9 cellular contexts compared by ENCODE assay signal in the genomic region with DNA sequence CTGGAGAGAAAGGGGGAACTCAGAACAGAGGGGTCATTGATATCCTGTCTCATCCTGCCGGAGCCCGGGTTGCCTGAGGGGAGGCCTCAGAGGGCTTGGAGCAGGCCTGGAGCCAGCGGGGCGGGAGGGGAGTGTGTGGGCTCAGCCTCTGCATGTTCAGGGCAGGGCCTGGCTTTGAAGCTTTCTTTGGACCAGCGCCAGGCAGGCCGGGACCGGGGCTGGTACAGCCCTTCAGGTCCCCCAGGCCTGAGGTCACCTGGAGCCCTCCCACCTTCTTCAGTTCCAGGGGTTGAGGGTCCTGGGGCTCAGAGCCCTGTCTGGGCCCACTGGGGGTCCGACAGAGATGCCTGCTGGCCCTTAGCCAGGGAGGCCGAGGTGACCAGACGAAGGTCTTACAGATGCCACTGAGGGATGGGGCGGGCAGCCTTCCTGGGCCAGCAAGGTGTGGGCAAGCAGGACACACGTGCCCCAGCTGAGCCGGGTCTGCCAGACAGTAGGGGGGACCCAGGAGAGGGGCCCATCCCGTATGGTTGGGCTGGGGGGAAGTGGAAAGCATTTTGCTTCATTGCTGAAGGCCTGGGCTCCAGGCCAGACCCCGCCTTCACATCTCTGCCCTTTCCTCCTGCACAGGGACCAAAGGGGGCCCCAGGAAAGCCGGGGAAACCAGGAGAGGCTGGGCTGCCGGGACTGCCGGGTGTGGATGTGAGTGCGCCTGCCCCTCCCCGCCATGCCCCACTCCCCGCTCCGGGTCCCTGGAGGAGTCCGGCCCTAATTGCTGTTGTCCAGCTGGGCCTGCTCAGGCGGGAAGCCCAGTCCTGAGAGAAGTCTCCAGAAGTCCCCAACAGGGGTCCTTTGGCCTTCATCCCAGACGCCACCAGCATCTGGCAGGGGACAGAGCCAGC. TPM values are rescaled to one million over a fixed set of nuclear protein-coding genes. Genes with fewer than 3 reads are reported as not detected.
DNase-seq lines count a peak whose midpoint lies in the region; ATAC-seq and TF ChIP-seq lines count a peak whose summit lies in the region.
"Had no signal": no experiment of that assay in that cellular context is flagged by ENCODE, and none has a peak within 500 bp of the region (broad histone marks: within the 10 kb centered on the region; RNA-seq: fewer than 3 reads in every experiment).

No MANE protein-coding gene starts in this region.

- no TSS peak for BruUV-seq in HCT116 (replicated peaks; lab: Mats Ljungman, UMichigan)

- no peaks in the 10 kb centered on the region for H3K9me2 ChIP-seq in HCT116 (ENCODE audit: insufficient read depth)

- H3K4me1 Mint-ChIP-seq in glutamatergic neuron (ENCODE audit: low read depth, unreplicated experiment) = peaks cover 10% of the 10 kb centered on the region
- H3K4me1 Mint-ChIP-seq in CD8-positive, alpha-beta memory T cell = peaks cover 9 to 22% (median 10%) of the 10 kb centered on the region in 3 donors

- peak; percentile 36 for ATAC-seq in HCT116
- peak; percentile 82 for ATAC-seq in sciatic nerve

- CTCF ChIA-PET in HCT116 (lab: Charles Lee) = no interaction called here
- CTCF ChIA-PET in CD8-positive, alpha-beta memory T cell (lab: Charles Lee) = interaction anchor here (1.1 kb wide), 1 partner anchor 10 kb away, joined by 3 read pairs; no protein-coding TSS in a partner anchor

- H4K20me1 ChIP-seq in HCT116 (ENCODE audit: insufficient read depth) = no peaks in the 10 kb centered on the region

- H3K9me3 ChIP-seq in HCT116 (ENCODE audit: control insufficient read depth in 1 of 2, insufficient read depth in 1 of 2, low read depth in 1 of 2, low read length in 2 of 2) = no peaks in the 10 kb centered on the region
- no peaks in the 10 kb centered on the region for H3K9me3 ChIP-seq in CD8-positive, alpha-beta memory T cell (ENCODE audit: low read length)

- H3K27me3 Mint-ChIP-seq in glutamatergic neuron (ENCODE audit: unreplicated experiment) = peaks cover 11% of the 10 kb centered on the region
- H3K27me3 Mint-ChIP-seq in CD8-positive, alpha-beta memory T cell = peaks cover 16 to 30% of the 10 kb centered on the region in 2 donors

- peaks cover 62 to 81% of the 10 kb centered on the region in 2 experiments for H3K4me1 ChIP-seq in HCT116 (ENCODE audit: control insufficient read depth in 1 of 2, insufficient read depth in 2 of 2, low read length in 2 of 2)
- peaks cover 10% of the 10 kb centered on the region for H3K4me1 ChIP-seq in CD8-positive, alpha-beta memory T cell (ENCODE audit: insufficient read depth, low read length)

- H3K9me3 Mint-ChIP-seq in glutamatergic neuron (ENCODE audit: unreplicated experiment) = peaks cover 3% of the 10 kb centered on the region
- peaks cover 0 to 2% (median 0%) of the 10 kb centered on the region in 5 donors for H3K9me3 Mint-ChIP-seq in CD8-positive, alpha-beta memory T cell
- H3K9me3 Mint-ChIP-seq: IgD-negative memory B cell had no signal

- TF ChIP-seq CTCF in HCT116 (IDR thresholded peaks at IDR 0.05 in 2 of 3, conservative IDR thresholded peaks at IDR 0.05 in 1 of 3; ENCODE audit: borderline replicate concordance in 1 of 3, insufficient read depth in 1 of 3, low read depth in 2 of 3, low read length in 2 of 3) = no peak
- no peak for TF ChIP-seq CTCF in glutamatergic neuron (IDR thresholded peaks at IDR 0.05; ENCODE audit: partially characterized antibody, unreplicated experiment)

- peak overlapping the region; percentile 72 for H3K4me2 ChIP-seq in HCT116 (ENCODE audit: low read length)

- POLR2A ChIA-PET in HCT116 (lab: Charles Lee) = no interaction called here
- POLR2A ChIA-PET in CD8-positive, alpha-beta memory T cell (lab: Charles Lee) = no interaction called here

- H3K36me3 ChIP-seq in HCT116 (ENCODE audit: control insufficient read depth in 1 of 2, insufficient read depth in 2 of 2, low read length in 2 of 2) = no peaks in the 10 kb centered on the region
- H3K36me3 ChIP-seq in CD8-positive, alpha-beta memory T cell (ENCODE audit: insufficient read depth, low read length) = no peaks in the 10 kb centered on the region

- intact Hi-C loops in HCT116 (cut with micrococcal nuclease) (no loop called here), sciatic nerve (cut with DNase I) (no loop called here)

- RAD21 ChIA-PET in HCT116 (lab: Charles Lee; ENCODE audit: low non-redundant PET in 1 of 2, low total read pairs in 2 of 2, uncharacterized antibody in 2 of 2, unreplicated experiment in 2 of 2) = interaction anchor here in 1 of 2 experiments (0.6 kb wide), 1 partner anchor 103 kb away, joined by 3 read pairs; no protein-coding TSS in a partner anchor

- H3K4me3 Mint-ChIP-seq in glutamatergic neuron (ENCODE audit: unreplicated experiment) = no peak overlapping the region
- peak overlapping the region in 1 of 7 donors; percentile 15 for H3K4me3 Mint-ChIP-seq in CD8-positive, alpha-beta memory T cell

- H2AFZ ChIP-seq in HCT116 (ENCODE audit: low read depth, low read length, poor library complexity, severe bottlenecking) = no peak overlapping the region

- no peak for TF ChIP-seq POLR2A in HCT116 (IDR thresholded peaks at IDR 0.05; ENCODE audit: borderline replicate concordance, extremely low read depth, insufficient read depth, insufficient read length)

- H3K36me3 Mint-ChIP-seq in glutamatergic neuron (ENCODE audit: unreplicated experiment) = no peaks in the 10 kb centered on the region
- peaks cover 0 to under 1% (median 0%) of the 10 kb centered on the region in 3 donors for H3K36me3 Mint-ChIP-seq in CD8-positive, alpha-beta memory T cell
- H3K36me3 Mint-ChIP-seq: IgD-negative memory B cell had no signal

- peak overlapping the region in 1 of 2 experiments; percentile 16; a peak in 1 of 4 replicates for H3K4me3 ChIP-seq in HCT116 (replicated peaks in 1 of 2; ENCODE audit: low read depth in 1 of 2, low read length in 2 of 2)
- H3K4me3 ChIP-seq in CD8-positive, alpha-beta memory T cell (ENCODE audit: low read length) = no peak overlapping the region

- no peak for TF ChIP-seq RAD21 in HCT116 (IDR thresholded peaks at IDR 0.05; ENCODE audit: low read depth)

- H3K27ac Mint-ChIP-seq in glutamatergic neuron (ENCODE audit: unreplicated experiment) = no peak overlapping the region
- H3K27ac Mint-ChIP-seq in CD8-positive, alpha-beta memory T cell = no peak overlapping the region
- H3K27ac Mint-ChIP-seq: IgD-negative memory B cell had no signal

- H3K79me2 ChIP-seq in HCT116 (ENCODE audit: insufficient read depth, low read length) = no peaks in the 10 kb centered on the region

- DNase-seq in HCT116 (ENCODE audit: low read depth, low spot score) (no peak), SW480 (ENCODE audit: low spot score) (peak; percentile 86), glutamatergic neuron (peak; percentile 66), sciatic nerve (ENCODE audit: low spot score) (peak; percentile 90), NCI-H82 treated with DMSO at 0.1 percent for 48 hours (lab: John Stamatoyannopoulos, UW; ENCODE audit: unreplicated experiment) (no peak), T-helper 1 cell (no peak), SKM-1 (lab: John Stamatoyannopoulos, UW; ENCODE audit: unreplicated experiment) (no peak)
- no peak for DNase-seq in CD8-positive, alpha-beta memory T cell

- peak overlapping the region; percentile 55 for H3K9ac ChIP-seq in HCT116 (ENCODE audit: low read length)

- no peaks in the 10 kb centered on the region for H3K27me3 ChIP-seq in HCT116 (ENCODE audit: insufficient read depth, low read length)
- H3K27me3 ChIP-seq in CD8-positive, alpha-beta memory T cell (ENCODE audit: insufficient read depth, low read length, poor library complexity, severe bottlenecking) = peaks cover 22% of the 10 kb centered on the region

- H3K27ac ChIP-seq in HCT116 (ENCODE audit: low read depth, low read length) = peak overlapping the region; percentile 72
- no peak overlapping the region for H3K27ac ChIP-seq in CD8-positive, alpha-beta memory T cell (ENCODE audit: low read depth, low read length)

TF ChIP-seq in HCT116, 20 proteins besides CTCF, POLR2A, EP300 and RAD21 (continues in another document):
- TF ChIP-seq ZBTB33 (IDR thresholded peaks at IDR 0.05; ENCODE audit: extremely low read depth, insufficient replicate concordance, low read length) = no peak
- 0 out of 2 replicates have a peak, but pooled peaks have one; percentile 7 for TF ChIP-seq ZFX (IDR thresholded peaks at IDR 0.05)
- TF ChIP-seq SIN3A (IDR thresholded peaks at IDR 0.05; ENCODE audit: low read depth) = no peak
- no peak for TF ChIP-seq EGR1 (IDR thresholded peaks at IDR 0.05; ENCODE audit: low read depth)
- TF ChIP-seq TCF7L2 (IDR thresholded peaks at IDR 0.05; ENCODE audit: borderline replicate concordance, extremely low read depth, insufficient read depth, insufficient read length) = peak; percentile 79

RNA-seq across cellular contexts. Expression of gene COL9A3, which starts 2.0 kb away (rescaled TPM):
- total RNA-seq in HCT116 (2021; ENCODE audit: unreplicated experiment) = 29.7 TPM
- 15.9 and 20.7 TPM in 2 replicates for polyA plus RNA-seq in HCT116 (2012)
- 78.7 TPM for total RNA-seq in glutamatergic neuron (ENCODE audit: unreplicated experiment)
- total RNA-seq in sciatic nerve = 69.6 TPM
- total RNA-seq in CD8-positive, alpha-beta memory T cell = not detected
- not detected for polyA plus RNA-seq in CD8-positive, alpha-beta memory T cell

RNA-seq across cellular contexts. Expression of gene OGFR, which starts 14.2 kb away (rescaled TPM):
- total RNA-seq in HCT116 (2021; ENCODE audit: unreplicated experiment) (73.6 TPM), glutamatergic neuron (ENCODE audit: unreplicated experiment) (70.5 TPM), sciatic nerve (52.7 TPM)
- polyA plus RNA-seq in HCT116 (2012) = 59.4 and 59.5 TPM in 2 replicates
- 10 to 100 TPM; 45.7 to 47.9 TPM for total RNA-seq in CD8-positive, alpha-beta memory T cell
- 64.2 TPM for polyA plus RNA-seq in CD8-positive, alpha-beta memory T cell

RNA-seq across cellular contexts. Expression of gene MRGBP, which starts 22.6 kb away (rescaled TPM):
- 33.8 TPM for total RNA-seq in HCT116 (2021; ENCODE audit: unreplicated experiment)
- 28.7 and 30.0 TPM in 2 replicates for polyA plus RNA-seq in HCT116 (2012)
- total RNA-seq in glutamatergic neuron (ENCODE audit: unreplicated experiment) = 15.6 TPM
- total RNA-seq in sciatic nerve = 10.4 TPM
- total RNA-seq in CD8-positive, alpha-beta memory T cell = 10 to 100 TPM; 14.8 TPM
- polyA plus RNA-seq in CD8-positive, alpha-beta memory T cell = 10.7 TPM

RNA-seq across cellular contexts. Expression of gene TCFL5, which starts 42.8 kb away (rescaled TPM):
- 20.4 TPM for total RNA-seq in HCT116 (2021; ENCODE audit: unreplicated experiment)
- 8.9 and 10.9 TPM in 2 replicates for polyA plus RNA-seq in HCT116 (2012)
- total RNA-seq in glutamatergic neuron (ENCODE audit: unreplicated experiment) = 12.6 TPM
- 14.6 TPM for total RNA-seq in sciatic nerve
- 1 to 10 TPM; 4.6 to 6.2 TPM for total RNA-seq in CD8-positive, alpha-beta memory T cell
- polyA plus RNA-seq in CD8-positive, alpha-beta memory T cell = 1.4 TPM

Comparison
In these comparisons a context has a peak if more than half of its experiments do, and no peak if none do; other contexts are left out.
1. DNase-seq: peak in SW480 (single experiment), glutamatergic neuron (single experiment) and sciatic nerve (single experiment); none in HCT116 (single experiment), CD8-positive, alpha-beta memory T cell (0 of 5), NCI-H82 treated with DMSO at 0.1 percent for 48 hours (single experiment), T-helper 1 cell (0 of 5) and SKM-1 (single experiment).
2. RNA of gene COL9A3, which starts 2.0 kb away (total RNA-seq): 78.7 TPM in glutamatergic neuron (single experiment), 69.6 TPM in sciatic nerve (single experiment) and 29.7 TPM in HCT116 (single experiment); not detected in CD8-positive, alpha-beta memory T cell; every median in the first group is over 10 times any median in the second.